8 cellular contexts compared by ENCODE assay signal in the genomic region with DNA sequence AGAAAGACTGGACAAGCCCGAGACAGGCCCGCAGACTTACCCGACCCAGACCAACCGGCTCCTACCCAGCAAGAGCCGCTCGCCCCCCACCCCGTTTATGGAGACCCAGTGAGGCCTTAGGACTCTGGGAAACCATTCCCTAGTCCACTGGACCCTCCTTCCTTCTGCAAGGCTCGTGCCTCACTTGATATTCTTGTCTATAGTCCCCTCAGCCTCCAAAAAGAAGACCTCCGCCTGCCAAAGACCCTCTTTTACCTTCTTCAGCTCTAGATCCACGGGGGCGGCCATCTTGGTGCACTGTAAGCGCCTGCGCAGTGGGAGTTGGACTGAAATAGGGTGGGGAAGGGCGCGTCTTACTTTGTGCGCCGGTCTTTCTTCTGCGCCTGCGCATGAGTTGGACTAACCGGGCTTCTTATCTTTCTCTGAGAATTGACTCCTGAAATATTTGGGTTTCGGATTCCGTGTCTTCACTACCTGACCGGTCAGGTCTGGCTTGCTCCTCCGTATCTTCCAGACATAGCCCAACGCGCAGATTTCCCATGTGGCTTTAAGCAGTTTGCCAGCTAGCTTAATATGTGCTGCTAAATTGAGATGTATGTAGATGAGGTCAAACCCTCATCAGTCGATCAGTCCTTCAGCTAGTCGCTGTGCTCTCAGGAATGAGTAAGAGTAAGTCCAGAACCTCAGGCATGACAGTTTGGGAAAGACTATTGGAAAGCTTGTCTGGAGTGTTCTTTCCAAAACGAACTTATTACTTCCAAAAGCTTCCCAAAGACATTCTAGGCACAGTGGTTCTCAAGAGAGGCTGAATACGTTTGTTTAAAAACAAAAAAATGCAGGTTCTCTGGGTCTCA. TPM values are rescaled to one million over a fixed set of nuclear protein-coding genes. Genes with fewer than 3 reads are reported as not detected.
DNase-seq lines count a peak whose midpoint lies in the region; ATAC-seq, FAIRE-seq and TF ChIP-seq lines count a peak whose summit lies in the region.

A gene with protein sequence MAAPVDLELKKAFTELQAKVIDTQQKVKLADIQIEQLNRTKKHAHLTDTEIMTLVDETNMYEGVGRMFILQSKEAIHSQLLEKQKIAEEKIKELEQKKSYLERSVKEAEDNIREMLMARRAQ (minus strand): TSS at position 316 of the 854 bp plus-strand sequence. CDS start 28 bp downstream, at position 288.

- peak; percentile 75 for FAIRE-seq in D721Med (lab: Jason Lieb, UNC)

- peak within 1 kb of the TSS; percentile 93 to 99 (median 96) for H3K4me3 Mint-ChIP-seq in IgD-negative memory B cell

- DNase-seq in D721Med (ENCODE audit: insufficient read length, low spot score) (peak; percentile 65), OCI-M2 (lab: John Stamatoyannopoulos, UW; ENCODE audit: unreplicated experiment) (peak; percentile 74), activated T-cell treated with anti-CD3 and anti-CD28 coated beads for 4 hours (peak; percentile 86), epithelial cell of prostate (ENCODE audit: low read depth, low spot score) (peak; percentile 69), mucosa of descending colon (peak; percentile 91 to 95 (median 94))
- peak; percentile 85 for DNase-seq in stimulated activated CD8-positive, alpha-beta memory T cell treated with anti-CD3 and anti-CD28 coated beads, Interleukin-4, amount 100 ng/mL, for 24 hours (ENCODE audit: low read depth)

- peaks cover 15 to 24% (median 18%) of the 10 kb centered on the region in 3 donors for H3K4me1 Mint-ChIP-seq in IgD-negative memory B cell

- H3K4me3 ChIP-seq in mucosa of descending colon: peak within 1 kb of the TSS; percentile 61

- H3K9me3 ChIP-seq in mucosa of descending colon: no peaks in the 10 kb centered on the region

- ATAC-seq in GM21526 (IDR thresholded peaks at IDR 0.05; ENCODE audit: low FRiP score, unreplicated experiment): peak; percentile 95
- peak; percentile 100 for ATAC-seq in mucosa of descending colon

- TF ChIP-seq CTCF in D721Med (IDR thresholded peaks at IDR 0.05; ENCODE audit: insufficient read depth, missing control alignments): no peak
- TF ChIP-seq CTCF in mucosa of descending colon (IDR thresholded peaks at IDR 0.05): no peak

- no peaks in the 10 kb centered on the region for H3K9me3 Mint-ChIP-seq in IgD-negative memory B cell

- peaks cover 3% of the 10 kb centered on the region for H3K27me3 Mint-ChIP-seq in IgD-negative memory B cell

- H3K4me1 ChIP-seq in mucosa of descending colon (ENCODE audit: low read depth): peaks cover 4% of the 10 kb centered on the region

- peak within 1 kb of the TSS; percentile 73 for H3K27ac ChIP-seq in epithelial cell of prostate

- intact Hi-C loops in mucosa of descending colon (cut with DNase I, micrococcal nuclease): no loop called here

- peak within 1 kb of the TSS; percentile 87 to 98 (median 89) for H3K27ac Mint-ChIP-seq in IgD-negative memory B cell

- peaks cover 11% of the 10 kb centered on the region for H3K36me3 Mint-ChIP-seq in IgD-negative memory B cell

- no peaks in the 10 kb centered on the region for H3K36me3 ChIP-seq in mucosa of descending colon (ENCODE audit: low read depth)

RNA-seq across cellular contexts. Expression of the gene that starts here (rescaled TPM):
- polyA plus RNA-seq in IgD-negative memory B cell: 122 TPM
- 10 to 100 TPM; 33.5 to 48.0 (median 35.9) TPM for total RNA-seq in mucosa of descending colon

Comparison
In these comparisons a context has a peak if more than half of its experiments do, and no peak if none do; other contexts are left out.
1. Peak in every context shown above with its lines: DNase-seq, ATAC-seq, H3K4me3 ChIP-seq and H3K27ac ChIP-seq.